1 cellular context compared by ENCODE assay signal in genomic region chr20:818001-818664, GRCh38.
TF ChIP-seq lines count a peak whose summit lies in the region.

No MANE protein-coding gene starts in this region.

TF ChIP-seq in K562, 482 proteins besides CTCF, POLR2A, EP300 and RAD21 (continued from another document):
- TF ChIP-seq HMGXB4 (CRISPR knock-in tag; IDR thresholded peaks at IDR 0.05): no peak
- TF ChIP-seq ZNF780A (CRISPR knock-in tag; IDR thresholded peaks at IDR 0.05): no peak
- TF ChIP-seq ZNF639 (CRISPR knock-in tag; conservative IDR thresholded peaks at IDR 0.05 in 1 of 2, IDR thresholded peaks at IDR 0.05 in 1 of 2): no peak
- TF ChIP-seq BRF1 (IDR thresholded peaks at IDR 0.05; ENCODE audit: borderline replicate concordance, extremely low read depth, insufficient read length): no peak
- TF ChIP-seq NR0B1 (IDR thresholded peaks at IDR 0.05; ENCODE audit: partially characterized antibody): no peak
- TF ChIP-seq MED1 (CRISPR knock-in tag; IDR thresholded peaks at IDR 0.05; ENCODE audit: borderline replicate concordance): no peak
- TF ChIP-seq NR4A1 (CRISPR knock-in tag; IDR thresholded peaks at IDR 0.05): no peak
- no peak for TF ChIP-seq NR4A1 (tag; IDR thresholded peaks at IDR 0.05)
TF ChIP-seq in K562: peak in this region for 0.
